Comparison of ENCODE assay signal across 20 cellular contexts in the genomic region with DNA sequence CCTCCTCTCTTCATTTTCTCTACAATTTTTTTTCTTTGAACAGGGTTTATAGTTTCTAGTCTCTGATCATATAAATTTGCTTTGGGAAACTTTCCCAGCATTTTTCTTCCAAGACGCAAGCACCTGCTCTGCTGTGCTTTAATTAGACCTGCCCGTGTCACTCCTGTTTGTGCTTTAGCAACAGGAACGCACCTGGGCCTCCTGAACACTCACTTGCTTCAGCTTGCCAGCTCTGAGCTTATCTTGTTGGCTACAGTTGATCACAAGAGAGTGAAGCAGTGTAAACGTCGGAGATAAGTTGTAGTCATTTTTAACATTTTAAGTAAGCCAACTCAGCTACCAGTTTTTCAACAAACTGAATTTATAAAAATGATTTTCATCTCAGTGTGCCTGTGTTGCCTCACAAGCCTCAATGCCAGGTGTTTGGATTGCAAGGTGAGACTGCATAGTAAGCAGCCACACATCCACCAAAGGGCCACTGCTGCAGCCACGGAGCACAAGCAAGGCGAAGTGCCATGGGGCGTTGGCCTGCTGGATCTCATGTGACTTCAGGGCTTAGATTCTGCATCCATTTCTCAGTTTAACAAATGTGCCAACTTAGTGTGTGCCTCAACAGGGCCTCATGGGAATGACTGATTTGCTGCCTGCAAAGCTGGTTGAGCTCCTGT.
A peak's percentile ranks its signal among the peaks of the same experiment; 100 is the strongest.
DNase-seq lines count a peak whose midpoint lies in the region; ATAC-seq, FAIRE-seq and TF ChIP-seq lines count a peak whose summit lies in the region.
"Had no signal": no experiment of that assay in that cellular context is flagged by ENCODE, and none has a peak within 500 bp of the region (broad histone marks: within the 10 kb centered on the region; RNA-seq: fewer than 3 reads in every experiment).

No MANE protein-coding gene starts in this region.

- H3K27ac ChIP-seq in heart left ventricle: no peak overlapping the region
- no peak overlapping the region for H3K27ac ChIP-seq in left lung
- no peak overlapping the region for H3K27ac ChIP-seq in pancreas
- no peak overlapping the region for H3K27ac ChIP-seq in upper lobe of right lung
- no peak overlapping the region for H3K27ac ChIP-seq in sigmoid colon

- TF ChIP-seq CTCF in heart left ventricle (IDR thresholded peaks at IDR 0.05) (no peak), left lung (IDR thresholded peaks at IDR 0.05) (no peak), pancreas (IDR thresholded peaks at IDR 0.05) (no peak), upper lobe of right lung (IDR thresholded peaks at IDR 0.05) (no peak), sigmoid colon (IDR thresholded peaks at IDR 0.05) (no peak)

- H3K9me3 ChIP-seq in heart left ventricle (no peaks in the 10 kb centered on the region), left lung (no peaks in the 10 kb centered on the region), pancreas (no peaks in the 10 kb centered on the region), upper lobe of right lung (no peaks in the 10 kb centered on the region), sigmoid colon (no peaks in the 10 kb centered on the region)
- H3K9me3 ChIP-seq: MG63 had no signal

- DNase-seq in left ventricle myocardium superior (no peak), heart left ventricle (no peak), left lung (no peak), pancreas (peak in 4 of 6 donors; percentile 28 to 45 (median 42)), upper lobe of right lung (no peak), sigmoid colon (no peak)
- no peak for DNase-seq in activated naive CD4-positive, alpha-beta T cell treated with anti-CD3 and anti-CD28 coated beads, Interleukin-2, amount 50 U/mL, for 16 hours
- DNase-seq: AML-193; Calu3; CD8-positive, alpha-beta memory T cell; DMS153; Kasumi-1; MG63; NCI-H1417; NCI-H2081 treated with DMSO at 0.1 percent for 48 hours had no signal

- 55 to 66% (median 62%) methylated on average over 8 of the region's 8 CpGs for WGBS in heart left ventricle, 4 donors
- WGBS in pancreas, 2 donors: 28 to 35% methylated on average over 8 of the region's 8 CpGs
- WGBS in sigmoid colon, 2 donors: 26 to 73% methylated on average over 8 of the region's 8 CpGs

- peaks cover 0 to 31% (median 7%) of the 10 kb centered on the region in 12 donors for H3K4me1 ChIP-seq in heart left ventricle
- H3K4me1 ChIP-seq in left lung: no peaks in the 10 kb centered on the region
- peaks cover 5 to 13% (median 6%) of the 10 kb centered on the region in 3 donors for H3K4me1 ChIP-seq in pancreas
- H3K4me1 ChIP-seq in upper lobe of right lung: no peaks in the 10 kb centered on the region
- peaks cover 0 to 28% (median 22%) of the 10 kb centered on the region in 4 donors for H3K4me1 ChIP-seq in sigmoid colon

- intact Hi-C loops in left ventricle myocardium superior (cut with micrococcal nuclease) (no loop called here), heart left ventricle (cut with DNase I) (no loop called here), left lung (cut with DNase I) (no loop called here), pancreas (cut with DNase I) (no loop called here), upper lobe of right lung (cut with DNase I) (no loop called here), sigmoid colon (cut with DNase I) (no loop called here)

- H3K27me3 ChIP-seq in heart left ventricle (no peaks in the 10 kb centered on the region), left lung (no peaks in the 10 kb centered on the region), pancreas (no peaks in the 10 kb centered on the region), upper lobe of right lung (no peaks in the 10 kb centered on the region), sigmoid colon (no peaks in the 10 kb centered on the region)
- H3K27me3 ChIP-seq: MG63 had no signal

- H3K36me3 ChIP-seq in heart left ventricle (peaks cover 0 to 67% (median 46%) of the 10 kb centered on the region in 9 donors), left lung (peaks cover 0 to 50% of the 10 kb centered on the region in 2 donors), pancreas (no peaks in the 10 kb centered on the region), upper lobe of right lung (peaks cover 59% of the 10 kb centered on the region), sigmoid colon (peaks cover 0 to 46% (median 12%) of the 10 kb centered on the region in 4 donors)

- no peak for FAIRE-seq in pancreas (lab: Jason Lieb, UNC)
- FAIRE-seq: G401.6, GM18507, GM19239 had no signal

- H3K4me3 ChIP-seq in heart left ventricle (no peak overlapping the region), left lung (no peak overlapping the region), pancreas (no peak overlapping the region), upper lobe of right lung (no peak overlapping the region), sigmoid colon (no peak overlapping the region)
- H3K4me3 ChIP-seq: MG63 had no signal

- peak; percentile 40 for ATAC-seq in left ventricle myocardium superior
- no peak for ATAC-seq in heart left ventricle
- ATAC-seq in left lung: peak; percentile 78
- ATAC-seq in pancreas: peak; percentile 83 to 93 (median 91)
- peak; percentile 78 for ATAC-seq in upper lobe of right lung
- no peak for ATAC-seq in HG03342 (IDR thresholded peaks at IDR 0.05; ENCODE audit: unreplicated experiment)
- ATAC-seq: Right ventricle myocardium inferior had no signal

- TF ChIP-seq EP300 in sigmoid colon (IDR thresholded peaks at IDR 0.05): no peak

- TF ChIP-seq POLR2A in heart left ventricle (IDR thresholded peaks at IDR 0.05) (no peak), sigmoid colon (IDR thresholded peaks at IDR 0.05) (no peak)

Comparison
In these comparisons a context has a peak if more than half of its experiments do, and no peak if none do; other contexts are left out.
1. ATAC-seq: peak in left ventricle myocardium superior (single experiment), left lung (single experiment), pancreas (4 of 4) and upper lobe of right lung (single experiment); none in heart left ventricle (0 of 4) and HG03342 (single experiment).
2. DNase-seq: peak in pancreas (4 of 6); none in left ventricle myocardium superior (single experiment), heart left ventricle (0 of 5), left lung (0 of 2), upper lobe of right lung (single experiment), sigmoid colon (single experiment) and activated naive CD4-positive, alpha-beta T cell treated with anti-CD3 and anti-CD28 coated beads, Interleukin-2, amount 50 U/mL, for 16 hours (single experiment).